In the genomic region with DNA sequence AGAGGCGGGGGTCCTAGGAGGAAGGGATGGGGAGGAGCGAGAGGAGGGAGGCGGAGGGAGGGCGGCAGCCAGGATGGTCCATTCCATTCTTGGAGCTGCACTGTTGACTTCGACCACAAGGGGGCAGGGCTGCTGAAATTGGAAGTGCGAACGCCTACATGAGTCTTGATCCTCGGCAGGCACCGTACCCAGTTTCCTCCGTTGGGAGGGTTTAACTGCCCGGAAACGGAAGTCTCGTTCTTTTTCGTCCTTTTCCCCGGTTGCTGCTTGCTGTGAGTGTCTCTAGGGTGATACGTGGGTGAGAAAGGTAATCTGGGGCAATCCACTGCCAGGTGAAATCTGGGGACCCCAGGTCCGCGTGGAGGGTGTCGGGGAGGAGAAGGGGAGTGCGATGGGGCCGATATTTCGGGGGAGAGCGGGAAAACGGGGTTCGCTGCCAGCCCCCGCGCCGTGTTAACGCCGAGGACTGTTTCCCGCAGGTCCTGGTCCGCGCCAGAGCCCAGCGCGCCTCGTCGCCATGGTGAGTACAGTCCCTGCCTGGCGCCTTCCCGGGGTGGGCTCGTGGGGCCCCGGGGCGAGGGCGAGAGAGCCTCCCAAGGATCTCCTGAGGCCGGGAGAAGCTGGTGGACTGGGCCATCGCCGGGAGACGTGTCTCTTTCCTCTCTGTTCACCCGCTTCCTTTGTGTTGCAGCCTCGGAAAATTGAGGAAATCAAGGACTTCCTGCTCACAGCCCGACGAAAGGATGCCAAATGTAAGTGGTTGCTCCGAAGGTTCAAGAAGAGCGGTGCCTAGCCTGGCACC, we compare ENCODE assay signal across 1 cellular context.
A peak's percentile ranks its signal among the peaks of the same experiment; 100 is the strongest.
TF ChIP-seq lines count a peak whose summit lies in the region.

A gene (plus strand): TSS at position 240 of the 802 bp plus-strand sequence. CDS start 278 bp downstream, at position 518.

TF ChIP-seq in K562, 482 proteins besides CTCF, POLR2A, EP300 and RAD21 (continued from another document and continues in another):
- TF ChIP-seq FOXK2 (conservative IDR thresholded peaks at IDR 0.05 in 1 of 2, IDR thresholded peaks at IDR 0.05 in 1 of 2; ENCODE audit: low read depth in 2 of 2), result peak; percentile 75; a peak in 3 of 4 replicates
- no peak for TF ChIP-seq ZNF444 (CRISPR knock-in tag; IDR thresholded peaks at IDR 0.05)
- TF ChIP-seq, protein P1, sequence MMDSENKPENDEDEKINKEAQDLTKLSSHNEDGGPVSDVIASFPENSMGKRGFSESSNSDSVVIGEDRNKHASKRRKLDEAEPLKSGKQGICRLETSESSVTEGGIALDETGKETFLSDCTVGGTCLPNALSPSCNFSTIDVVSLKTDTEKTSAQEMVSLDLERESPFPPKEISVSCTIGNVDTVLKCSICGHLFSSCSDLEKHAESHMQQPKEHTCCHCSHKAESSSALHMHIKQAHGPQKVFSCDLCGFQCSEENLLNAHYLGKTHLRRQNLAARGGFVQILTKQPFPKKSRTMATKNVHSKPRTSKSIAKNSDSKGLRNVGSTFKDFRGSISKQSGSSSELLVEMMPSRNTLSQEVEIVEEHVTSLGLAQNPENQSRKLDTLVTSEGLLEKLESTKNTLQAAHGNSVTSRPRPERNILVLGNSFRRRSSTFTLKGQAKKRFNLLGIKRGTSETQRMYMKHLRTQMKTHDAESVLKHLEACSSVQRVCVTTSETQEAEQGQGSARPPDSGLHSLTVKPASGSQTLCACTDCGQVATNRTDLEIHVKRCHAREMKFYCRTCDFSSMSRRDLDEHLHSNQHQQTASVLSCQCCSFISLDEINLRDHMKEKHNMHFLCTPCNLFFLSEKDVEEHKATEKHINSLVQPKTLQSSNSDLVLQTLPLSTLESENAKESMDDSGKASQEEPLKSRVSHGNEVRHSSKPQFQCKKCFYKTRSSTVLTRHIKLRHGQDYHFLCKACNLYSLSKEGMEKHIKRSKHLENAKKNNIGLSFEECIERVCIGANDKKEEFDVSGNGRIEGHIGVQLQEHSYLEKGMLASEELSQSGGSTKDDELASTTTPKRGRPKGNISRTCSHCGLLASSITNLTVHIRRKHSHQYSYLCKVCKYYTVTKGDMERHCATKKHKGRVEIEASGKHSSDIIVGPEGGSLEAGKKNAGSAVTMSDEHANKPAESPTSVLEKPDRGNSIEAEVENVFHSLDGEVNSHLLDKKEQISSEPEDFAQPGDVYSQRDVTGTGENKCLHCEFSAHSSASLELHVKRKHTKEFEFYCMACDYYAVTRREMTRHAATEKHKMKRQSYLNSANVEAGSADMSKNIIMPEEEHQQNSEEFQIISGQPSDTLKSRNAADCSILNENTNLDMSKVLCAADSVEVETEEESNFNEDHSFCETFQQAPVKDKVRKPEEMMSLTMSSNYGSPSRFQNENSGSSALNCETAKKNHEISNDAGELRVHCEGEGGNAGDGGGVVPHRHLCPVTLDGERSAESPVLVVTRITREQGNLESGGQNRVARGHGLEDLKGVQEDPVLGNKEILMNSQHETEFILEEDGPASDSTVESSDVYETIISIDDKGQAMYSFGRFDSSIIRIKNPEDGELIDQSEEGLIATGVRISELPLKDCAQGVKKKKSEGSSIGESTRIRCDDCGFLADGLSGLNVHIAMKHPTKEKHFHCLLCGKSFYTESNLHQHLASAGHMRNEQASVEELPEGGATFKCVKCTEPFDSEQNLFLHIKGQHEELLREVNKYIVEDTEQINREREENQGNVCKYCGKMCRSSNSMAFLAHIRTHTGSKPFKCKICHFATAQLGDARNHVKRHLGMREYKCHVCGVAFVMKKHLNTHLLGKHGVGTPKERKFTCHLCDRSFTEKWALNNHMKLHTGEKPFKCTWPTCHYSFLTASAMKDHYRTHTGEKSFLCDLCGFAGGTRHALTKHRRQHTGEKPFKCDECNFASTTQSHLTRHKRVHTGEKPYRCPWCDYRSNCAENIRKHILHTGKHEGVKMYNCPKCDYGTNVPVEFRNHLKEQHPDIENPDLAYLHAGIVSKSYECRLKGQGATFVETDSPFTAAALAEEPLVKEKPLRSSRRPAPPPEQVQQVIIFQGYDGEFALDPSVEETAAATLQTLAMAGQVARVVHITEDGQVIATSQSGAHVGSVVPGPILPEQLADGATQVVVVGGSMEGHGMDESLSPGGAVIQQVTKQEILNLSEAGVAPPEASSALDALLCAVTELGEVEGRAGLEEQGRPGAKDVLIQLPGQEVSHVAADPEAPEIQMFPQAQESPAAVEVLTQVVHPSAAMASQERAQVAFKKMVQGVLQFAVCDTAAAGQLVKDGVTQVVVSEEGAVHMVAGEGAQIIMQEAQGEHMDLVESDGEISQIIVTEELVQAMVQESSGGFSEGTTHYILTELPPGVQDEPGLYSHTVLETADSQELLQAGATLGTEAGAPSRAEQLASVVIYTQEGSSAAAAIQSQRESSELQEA (IDR thresholded peaks at IDR 0.05; ENCODE audit: low read depth), result peak; percentile 100
- TF ChIP-seq TAF15 (IDR thresholded peaks at IDR 0.05; ENCODE audit: low read depth, low read length), result no peak
- TF ChIP-seq, protein P2, sequence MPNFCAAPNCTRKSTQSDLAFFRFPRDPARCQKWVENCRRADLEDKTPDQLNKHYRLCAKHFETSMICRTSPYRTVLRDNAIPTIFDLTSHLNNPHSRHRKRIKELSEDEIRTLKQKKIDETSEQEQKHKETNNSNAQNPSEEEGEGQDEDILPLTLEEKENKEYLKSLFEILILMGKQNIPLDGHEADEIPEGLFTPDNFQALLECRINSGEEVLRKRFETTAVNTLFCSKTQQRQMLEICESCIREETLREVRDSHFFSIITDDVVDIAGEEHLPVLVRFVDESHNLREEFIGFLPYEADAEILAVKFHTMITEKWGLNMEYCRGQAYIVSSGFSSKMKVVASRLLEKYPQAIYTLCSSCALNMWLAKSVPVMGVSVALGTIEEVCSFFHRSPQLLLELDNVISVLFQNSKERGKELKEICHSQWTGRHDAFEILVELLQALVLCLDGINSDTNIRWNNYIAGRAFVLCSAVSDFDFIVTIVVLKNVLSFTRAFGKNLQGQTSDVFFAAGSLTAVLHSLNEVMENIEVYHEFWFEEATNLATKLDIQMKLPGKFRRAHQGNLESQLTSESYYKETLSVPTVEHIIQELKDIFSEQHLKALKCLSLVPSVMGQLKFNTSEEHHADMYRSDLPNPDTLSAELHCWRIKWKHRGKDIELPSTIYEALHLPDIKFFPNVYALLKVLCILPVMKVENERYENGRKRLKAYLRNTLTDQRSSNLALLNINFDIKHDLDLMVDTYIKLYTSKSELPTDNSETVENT (CRISPR knock-in tag; IDR thresholded peaks at IDR 0.05), result peak; percentile 66; the same call in 1 of the 2 replicates
- TF ChIP-seq TBL1XR1 (IDR thresholded peaks at IDR 0.05; ENCODE audit: low read length in 2 of 2), result peak in 1 of 2 experiments; percentile 57; a peak in 2 of 4 replicates
- TF ChIP-seq RBM17 (IDR thresholded peaks at IDR 0.05; ENCODE audit: borderline replicate concordance, low read depth, low read length), result no peak
- TF ChIP-seq ILK (tag; IDR thresholded peaks at IDR 0.05; ENCODE audit: borderline replicate concordance, low read depth), result no peak
- TF ChIP-seq ZNF41 (CRISPR knock-in tag; conservative IDR thresholded peaks at IDR 0.05), result no peak
- TF ChIP-seq NCOA1 (IDR thresholded peaks at IDR 0.05; ENCODE audit: low read depth), result 0 out of 2 replicates have a peak, but pooled peaks have one; percentile 45
- TF ChIP-seq, protein P3, sequence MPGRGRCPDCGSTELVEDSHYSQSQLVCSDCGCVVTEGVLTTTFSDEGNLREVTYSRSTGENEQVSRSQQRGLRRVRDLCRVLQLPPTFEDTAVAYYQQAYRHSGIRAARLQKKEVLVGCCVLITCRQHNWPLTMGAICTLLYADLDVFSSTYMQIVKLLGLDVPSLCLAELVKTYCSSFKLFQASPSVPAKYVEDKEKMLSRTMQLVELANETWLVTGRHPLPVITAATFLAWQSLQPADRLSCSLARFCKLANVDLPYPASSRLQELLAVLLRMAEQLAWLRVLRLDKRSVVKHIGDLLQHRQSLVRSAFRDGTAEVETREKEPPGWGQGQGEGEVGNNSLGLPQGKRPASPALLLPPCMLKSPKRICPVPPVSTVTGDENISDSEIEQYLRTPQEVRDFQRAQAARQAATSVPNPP (IDR thresholded peaks at IDR 0.05; ENCODE audit: borderline replicate concordance, insufficient read depth, insufficient read length), result no peak
- no peak for TF ChIP-seq ZNF23 (CRISPR knock-in tag; IDR thresholded peaks at IDR 0.05)
- peak; percentile 55 for TF ChIP-seq HDAC3 (IDR thresholded peaks at IDR 0.05; ENCODE audit: borderline replicate concordance, partially characterized antibody)
- TF ChIP-seq TCF7L2 (IDR thresholded peaks at IDR 0.05; ENCODE audit: low read depth, low read length), result no peak
- peak; percentile 95 for TF ChIP-seq PHF8 (IDR thresholded peaks at IDR 0.05; ENCODE audit: borderline replicate concordance, low read length)
- peak; percentile 53; the same call in 1 of the 2 replicates for TF ChIP-seq RNF2 (IDR thresholded peaks at IDR 0.05)
- TF ChIP-seq NELFE (IDR thresholded peaks at IDR 0.05; ENCODE audit: insufficient read depth, insufficient read length), result no peak
- 0 out of 2 replicates have a peak, but pooled peaks have one; percentile 31 for TF ChIP-seq NR2C2 (CRISPR knock-in tag; IDR thresholded peaks at IDR 0.05)
- peak; percentile 54; the same call in 1 of the 2 replicates for TF ChIP-seq NR2C2 (tag; IDR thresholded peaks at IDR 0.05)
- TF ChIP-seq, protein P4, sequence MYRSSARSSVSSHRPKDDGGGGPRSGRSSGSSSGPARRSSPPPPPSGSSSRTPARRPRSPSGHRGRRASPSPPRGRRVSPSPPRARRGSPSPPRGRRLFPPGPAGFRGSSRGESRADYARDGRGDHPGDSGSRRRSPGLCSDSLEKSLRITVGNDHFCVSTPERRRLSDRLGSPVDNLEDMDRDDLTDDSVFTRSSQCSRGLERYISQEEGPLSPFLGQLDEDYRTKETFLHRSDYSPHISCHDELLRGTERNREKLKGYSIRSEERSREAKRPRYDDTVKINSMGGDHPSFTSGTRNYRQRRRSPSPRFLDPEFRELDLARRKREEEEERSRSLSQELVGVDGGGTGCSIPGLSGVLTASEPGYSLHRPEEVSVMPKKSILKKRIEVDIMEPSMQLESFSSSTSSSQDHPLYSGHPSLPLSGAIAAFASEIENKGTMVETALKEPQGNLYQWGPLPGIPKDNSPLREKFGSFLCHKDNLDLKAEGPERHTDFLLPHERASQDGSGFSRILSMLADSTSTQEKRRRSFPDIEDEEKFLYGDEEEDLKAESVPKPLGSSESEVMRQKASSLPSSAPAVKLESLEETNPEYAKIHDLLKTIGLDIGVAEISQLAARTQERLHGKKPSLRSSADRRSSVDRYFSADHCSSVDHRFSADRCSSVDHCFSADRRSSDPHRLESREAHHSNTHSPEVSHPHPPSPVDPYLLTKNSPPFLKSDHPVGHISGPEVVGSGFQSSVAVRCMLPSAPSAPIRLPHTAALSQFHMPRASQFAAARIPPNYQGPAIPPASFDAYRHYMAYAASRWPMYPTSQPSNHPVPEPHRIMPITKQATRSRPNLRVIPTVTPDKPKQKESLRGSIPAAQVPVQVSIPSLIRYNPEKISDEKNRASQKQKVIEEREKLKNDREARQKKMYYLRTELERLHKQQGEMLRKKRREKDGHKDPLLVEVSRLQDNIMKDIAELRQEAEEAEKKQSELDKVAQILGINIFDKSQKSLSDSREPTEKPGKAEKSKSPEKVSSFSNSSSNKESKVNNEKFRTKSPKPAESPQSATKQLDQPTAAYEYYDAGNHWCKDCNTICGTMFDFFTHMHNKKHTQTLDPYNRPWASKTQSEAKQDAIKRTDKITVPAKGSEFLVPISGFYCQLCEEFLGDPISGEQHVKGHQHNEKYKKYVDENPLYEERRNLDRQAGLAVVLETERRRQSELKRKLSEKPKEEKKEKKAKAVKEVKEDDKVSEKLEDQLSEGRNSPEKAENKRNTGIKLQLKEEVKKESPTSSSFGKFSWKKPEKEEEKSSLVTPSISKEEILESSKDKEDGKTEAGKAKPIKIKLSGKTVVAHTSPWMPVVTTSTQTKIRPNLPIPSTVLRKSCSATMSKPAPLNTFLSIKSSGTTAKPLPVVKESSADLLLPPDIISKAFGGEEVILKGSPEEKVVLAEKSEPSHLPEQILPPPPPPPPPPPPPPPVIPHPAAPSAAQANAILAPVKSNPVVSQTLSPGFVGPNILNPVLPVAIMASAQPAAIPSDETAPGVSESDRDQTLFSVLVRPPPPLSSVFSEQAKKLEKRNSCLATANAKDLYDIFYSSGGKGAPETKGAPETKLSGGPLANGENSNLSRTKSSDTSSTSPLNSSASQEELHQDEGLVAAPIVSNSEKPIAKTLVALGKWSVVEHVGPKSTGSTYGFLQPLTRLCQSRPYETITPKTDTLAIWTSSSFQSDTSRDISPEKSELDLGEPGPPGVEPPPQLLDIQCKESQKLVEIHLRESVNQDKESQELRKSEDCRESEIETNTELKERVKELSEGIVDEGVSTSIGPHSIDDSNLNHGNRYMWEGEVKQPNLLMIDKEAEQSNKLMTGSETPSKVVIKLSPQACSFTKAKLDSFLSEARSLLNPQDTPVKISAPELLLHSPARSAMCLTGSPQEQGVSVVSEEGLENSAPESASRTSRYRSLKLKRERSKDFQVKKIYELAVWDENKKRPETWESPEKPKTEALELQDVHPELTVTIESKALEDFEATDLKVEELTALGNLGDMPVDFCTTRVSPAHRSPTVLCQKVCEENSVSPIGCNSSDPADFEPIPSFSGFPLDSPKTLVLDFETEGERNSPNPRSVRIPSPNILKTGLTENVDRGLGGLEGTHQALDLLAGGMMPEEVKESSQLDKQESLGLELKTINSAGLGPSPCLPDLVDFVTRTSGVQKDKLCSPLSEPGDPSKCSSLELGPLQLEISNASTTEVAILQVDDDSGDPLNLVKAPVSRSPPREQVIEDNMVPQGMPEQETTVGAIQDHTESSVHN (IDR thresholded peaks at IDR 0.05; ENCODE audit: borderline replicate concordance in 1 of 2, low read depth in 1 of 2), result peak in 1 of 2 experiments; percentile 95; a peak in 2 of 4 replicates
- TF ChIP-seq, protein P5, sequence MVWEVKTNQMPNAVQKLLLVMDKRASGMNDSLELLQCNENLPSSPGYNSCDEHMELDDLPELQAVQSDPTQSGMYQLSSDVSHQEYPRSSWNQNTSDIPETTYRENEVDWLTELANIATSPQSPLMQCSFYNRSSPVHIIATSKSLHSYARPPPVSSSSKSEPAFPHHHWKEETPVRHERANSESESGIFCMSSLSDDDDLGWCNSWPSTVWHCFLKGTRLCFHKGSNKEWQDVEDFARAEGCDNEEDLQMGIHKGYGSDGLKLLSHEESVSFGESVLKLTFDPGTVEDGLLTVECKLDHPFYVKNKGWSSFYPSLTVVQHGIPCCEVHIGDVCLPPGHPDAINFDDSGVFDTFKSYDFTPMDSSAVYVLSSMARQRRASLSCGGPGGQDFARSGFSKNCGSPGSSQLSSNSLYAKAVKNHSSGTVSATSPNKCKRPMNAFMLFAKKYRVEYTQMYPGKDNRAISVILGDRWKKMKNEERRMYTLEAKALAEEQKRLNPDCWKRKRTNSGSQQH (CRISPR knock-in tag; IDR thresholded peaks at IDR 0.05), result peak; percentile 92
- peak; percentile 93 for TF ChIP-seq TOE1 (IDR thresholded peaks at IDR 0.05; ENCODE audit: borderline replicate concordance)
- TF ChIP-seq TOE1 (CRISPR knock-in tag; IDR thresholded peaks at IDR 0.05; ENCODE audit: borderline replicate concordance, low read depth), result no peak
